ENCODE assay signal across 12 cellular contexts in genomic region chr12:6324936-6325750, GRCh38. TPM values are rescaled to one million over a fixed set of nuclear protein-coding genes. Genes with fewer than 3 reads are reported as not detected.
DNase-seq lines count a peak whose midpoint lies in the region; ATAC-seq and TF ChIP-seq lines count a peak whose summit lies in the region.
"Had no signal": no experiment of that assay in that cellular context is flagged by ENCODE, and none has a peak within 500 bp of the region (broad histone marks: within the 10 kb centered on the region; RNA-seq: fewer than 3 reads in every experiment).

No MANE protein-coding gene starts in this region.

- H3K36me3 ChIP-seq in esophagus squamous epithelium = peaks cover 26 to 49% (median 26%) of the 10 kb centered on the region in 3 donors
- H3K36me3 ChIP-seq in mucosa of descending colon (ENCODE audit: low read depth) = no peaks in the 10 kb centered on the region
- peaks cover 27 to 33% of the 10 kb centered on the region in 2 experiments for H3K36me3 ChIP-seq in trophoblast cell (ENCODE audit: control insufficient read depth in 1 of 2, insufficient read depth in 2 of 2, low read length in 2 of 2)
- H3K36me3 ChIP-seq: ovary had no signal

- peaks cover 21% of the 10 kb centered on the region for H3K36me3 Mint-ChIP-seq in T-helper 1 cell treated with Interleukin-12 subunit alpha and Interleukin-12 subunit beta and Interleukin-4 antibody, amounts not matched to agents 30 μg/mL and 1 μg/mL, for 36 hours (ENCODE audit: low read depth)
- peaks cover 65% of the 10 kb centered on the region for H3K36me3 Mint-ChIP-seq in stimulated activated effector memory CD8-positive, alpha-beta T cell treated with anti-CD3 and anti-CD28 coated beads, Interleukin-12 subunit alpha, Interleukin-12 subunit beta, amount 100 ng/mL, for 72 hours

- H4K8ac ChIP-seq in trophoblast cell (ENCODE audit: low read depth, low read length) = no peak overlapping the region

- no peak overlapping the region for H2AFZ ChIP-seq in trophoblast cell (ENCODE audit: insufficient read depth, low read length, poor library complexity)

- no peak overlapping the region for H3K18ac ChIP-seq in trophoblast cell (ENCODE audit: low read length)

- no peak overlapping the region for H2AK5ac ChIP-seq in trophoblast cell (ENCODE audit: low read length)

- 47 to 71% methylated on average over 4 of the region's 6 CpGs for WGBS in esophagus squamous epithelium, 2 donors
- WGBS in trophoblast cell (ENCODE audit: extremely low coverage, insufficient coverage, insufficient read length) = no CpG with 5 or more reads among the region's 6 CpGs

- H3K4me1 Mint-ChIP-seq in T-helper 1 cell treated with Interleukin-12 subunit alpha and Interleukin-12 subunit beta and Interleukin-4 antibody, amounts not matched to agents 30 μg/mL and 1 μg/mL, for 36 hours (ENCODE audit: low read depth) = peaks cover 23% of the 10 kb centered on the region
- H3K4me1 Mint-ChIP-seq in stimulated activated effector memory CD8-positive, alpha-beta T cell treated with anti-CD3 and anti-CD28 coated beads, Interleukin-12 subunit alpha, Interleukin-12 subunit beta, amount 100 ng/mL, for 72 hours = peaks cover 47% of the 10 kb centered on the region

- intact Hi-C loops in esophagus squamous epithelium (cut with DNase I) = loop anchor here (10.0 kb wide), 1 partner anchor 140 kb away; no protein-coding TSS in a partner anchor
- intact Hi-C loops in mucosa of descending colon (cut with DNase I, micrococcal nuclease) = no loop called here

- no peak overlapping the region for H3K23ac ChIP-seq in trophoblast cell (ENCODE audit: low read length)

- no peak for ATAC-seq in stimulated activated effector memory CD8-positive, alpha-beta T cell treated with anti-CD3 and anti-CD28 coated beads, Interleukin-12 subunit alpha, Interleukin-12 subunit beta, amount 100 ng/mL, for 72 hours
- ATAC-seq in mucosa of descending colon (no peak), HG02840 (IDR thresholded peaks at IDR 0.05; ENCODE audit: low FRiP score, unreplicated experiment) (no peak)

- no peak for TF ChIP-seq CTCF in esophagus squamous epithelium (IDR thresholded peaks at IDR 0.05)
- no peak for TF ChIP-seq CTCF in mucosa of descending colon (IDR thresholded peaks at IDR 0.05)

- H3K9me3 ChIP-seq in esophagus squamous epithelium = no peaks in the 10 kb centered on the region
- H3K9me3 ChIP-seq in mucosa of descending colon = no peaks in the 10 kb centered on the region
- peaks cover 1% of the 10 kb centered on the region for H3K9me3 ChIP-seq in trophoblast cell (ENCODE audit: insufficient read depth, low read depth, low read length)
- H3K9me3 ChIP-seq: ovary had no signal

- DNase-seq in T-helper 1 cell (no peak), UCSD-AML1 (lab: John Stamatoyannopoulos, UW; ENCODE audit: unreplicated experiment) (peak; percentile 43), esophagus squamous epithelium (lab: John Stamatoyannopoulos, UW) (no peak), mucosa of descending colon (no peak), trophoblast cell (no peak)
- DNase-seq in stimulated activated effector memory CD8-positive, alpha-beta T cell treated with anti-CD3 and anti-CD28 coated beads, Interleukin-12 subunit alpha, Interleukin-12 subunit beta, amount 100 ng/mL, for 72 hours (ENCODE audit: low spot score in 2 of 2) = no peak
- DNase-seq: ACHN, NCI-H226 had no signal

- H3K4me1 ChIP-seq in esophagus squamous epithelium = peaks cover 54 to 93% (median 83%) of the 10 kb centered on the region in 3 donors
- peaks cover 17% of the 10 kb centered on the region for H3K4me1 ChIP-seq in mucosa of descending colon (ENCODE audit: low read depth)
- peaks cover 14 to 15% of the 10 kb centered on the region in 2 experiments for H3K4me1 ChIP-seq in trophoblast cell (ENCODE audit: control insufficient read depth in 1 of 2, insufficient read depth in 2 of 2, low read length in 2 of 2)

- peaks cover 6% of the 10 kb centered on the region for H3K79me1 ChIP-seq in trophoblast cell (ENCODE audit: low read length)

- no peak overlapping the region for H2BK120ac ChIP-seq in trophoblast cell (ENCODE audit: insufficient read depth, low read length, poor library complexity)

- H3K4me2 ChIP-seq in trophoblast cell (ENCODE audit: low read length) = no peak overlapping the region

- no peak overlapping the region for H3K4me3 Mint-ChIP-seq in T-helper 1 cell treated with Interleukin-12 subunit alpha and Interleukin-12 subunit beta and Interleukin-4 antibody, amounts not matched to agents 30 μg/mL and 1 μg/mL, for 36 hours
- peak overlapping the region; percentile 72 for H3K4me3 Mint-ChIP-seq in stimulated activated effector memory CD8-positive, alpha-beta T cell treated with anti-CD3 and anti-CD28 coated beads, Interleukin-12 subunit alpha, Interleukin-12 subunit beta, amount 100 ng/mL, for 72 hours

- H2BK12ac ChIP-seq in trophoblast cell (ENCODE audit: low read length) = no peak overlapping the region

- no peak overlapping the region for H4K91ac ChIP-seq in trophoblast cell (ENCODE audit: low read depth, low read length)

- H3K9me3 Mint-ChIP-seq in T-helper 1 cell treated with Interleukin-12 subunit alpha and Interleukin-12 subunit beta and Interleukin-4 antibody, amounts not matched to agents 30 μg/mL and 1 μg/mL, for 36 hours = no peaks in the 10 kb centered on the region
- no peaks in the 10 kb centered on the region for H3K9me3 Mint-ChIP-seq in stimulated activated effector memory CD8-positive, alpha-beta T cell treated with anti-CD3 and anti-CD28 coated beads, Interleukin-12 subunit alpha, Interleukin-12 subunit beta, amount 100 ng/mL, for 72 hours

- H3K4me3 ChIP-seq in esophagus squamous epithelium = no peak overlapping the region
- H3K4me3 ChIP-seq in mucosa of descending colon = no peak overlapping the region
- H3K4me3 ChIP-seq in trophoblast cell (ENCODE audit: low read depth, low read length) = no peak overlapping the region
- H3K4me3 ChIP-seq: ovary, SK-N-MC had no signal

- H3K27me3 ChIP-seq in esophagus squamous epithelium (no peaks in the 10 kb centered on the region), trophoblast cell (ENCODE audit: insufficient read depth, low read length) (no peaks in the 10 kb centered on the region)
- H3K27me3 ChIP-seq: ovary had no signal

- H3K14ac ChIP-seq in trophoblast cell (ENCODE audit: low read length) = no peak overlapping the region

- H3K27ac ChIP-seq in esophagus squamous epithelium = peak overlapping the region; percentile 73 to 95 (median 82)
- H3K27ac ChIP-seq in trophoblast cell (ENCODE audit: low read depth, low read length) = no peak overlapping the region

- no peak overlapping the region for H2BK5ac ChIP-seq in trophoblast cell (ENCODE audit: low read depth, low read length, poor library complexity)

- peak overlapping the region; percentile 55 for H3K27ac Mint-ChIP-seq in T-helper 1 cell treated with Interleukin-12 subunit alpha and Interleukin-12 subunit beta and Interleukin-4 antibody, amounts not matched to agents 30 μg/mL and 1 μg/mL, for 36 hours
- H3K27ac Mint-ChIP-seq in stimulated activated effector memory CD8-positive, alpha-beta T cell treated with anti-CD3 and anti-CD28 coated beads, Interleukin-12 subunit alpha, Interleukin-12 subunit beta, amount 100 ng/mL, for 72 hours = peak overlapping the region; percentile 95

- H3K9ac ChIP-seq in trophoblast cell (ENCODE audit: low read length) = no peak overlapping the region

- H3K4ac ChIP-seq in trophoblast cell (ENCODE audit: low read depth, low read length) = no peak overlapping the region

- no peaks in the 10 kb centered on the region for H3K27me3 Mint-ChIP-seq in T-helper 1 cell treated with Interleukin-12 subunit alpha and Interleukin-12 subunit beta and Interleukin-4 antibody, amounts not matched to agents 30 μg/mL and 1 μg/mL, for 36 hours (ENCODE audit: low read depth)

- peaks cover 3% of the 10 kb centered on the region for H3K79me2 ChIP-seq in trophoblast cell (ENCODE audit: control insufficient read depth, insufficient read depth, low read length, poor library complexity)

- TF ChIP-seq POLR2A in esophagus squamous epithelium (IDR thresholded peaks at IDR 0.05) = no peak

- no peak overlapping the region for H4K12ac ChIP-seq in trophoblast cell (ENCODE audit: low read depth, low read length)

RNA-seq across cellular contexts. Expression of gene PLEKHG6, which starts 14.7 kb away (rescaled TPM):
- 10 to 100 TPM; 13.9 to 61.7 (median 29.2) TPM for total RNA-seq in esophagus squamous epithelium
- total RNA-seq in mucosa of descending colon = 100 to 1,000 TPM in 2 of 3 donors, 10 to 100 TPM in 1; 90.4 to 190 (median 128) TPM
- polyA plus RNA-seq in trophoblast cell (2013) = 17.4 and 20.1 TPM in 2 replicates

RNA-seq across cellular contexts. Expression of gene TNFRSF1A, which starts 16.7 kb away (rescaled TPM):
- total RNA-seq in esophagus squamous epithelium = 100 to 1,000 TPM; 121 to 190 (median 134) TPM
- 100 to 1,000 TPM; 166 to 237 (median 211) TPM for total RNA-seq in mucosa of descending colon
- polyA plus RNA-seq in trophoblast cell (2013) = 81.0 and 90.7 TPM in 2 replicates

RNA-seq across cellular contexts. Expression of gene SCNN1A, which starts 50.2 kb away (rescaled TPM):
- total RNA-seq in esophagus squamous epithelium (100 to 1,000 TPM in 3 of 4 donors, 10 to 100 TPM in 1; 88.9 to 266 (median 111) TPM), mucosa of descending colon (100 to 1,000 TPM; 130 to 402 (median 386) TPM)
- 2.3 and 2.7 TPM in 2 replicates for polyA plus RNA-seq in trophoblast cell (2013)

RNA-seq across cellular contexts. Expression of gene LTBR, which starts 58.8 kb away (rescaled TPM):
- 100 to 1,000 TPM in 3 of 4 donors, 10 to 100 TPM in 1; 98.2 to 171 (median 136) TPM for total RNA-seq in esophagus squamous epithelium
- total RNA-seq in mucosa of descending colon = 100 to 1,000 TPM; 114 to 142 (median 135) TPM
- 34.3 and 34.8 TPM in 2 replicates for polyA plus RNA-seq in trophoblast cell (2013)
